18 cellular contexts compared by ENCODE assay signal in the genomic region with DNA sequence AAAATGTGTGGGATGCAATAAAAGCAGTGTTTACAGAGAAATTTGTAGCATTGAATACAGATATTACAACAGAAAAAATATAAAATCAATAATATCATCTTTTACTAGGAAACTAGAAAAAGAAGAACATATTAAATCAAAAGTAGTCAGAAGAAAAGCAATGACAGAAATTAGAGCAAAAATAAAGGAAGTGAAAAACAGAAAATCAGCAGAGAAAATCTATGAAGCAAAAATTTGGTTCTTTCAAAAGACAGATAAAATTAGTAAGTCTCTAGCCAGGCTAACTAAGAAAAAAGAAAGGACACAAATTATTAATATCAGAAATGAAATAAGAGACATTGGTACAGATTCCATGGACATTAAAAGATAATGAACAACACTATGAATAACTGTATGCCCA.
"Had no signal": no experiment of that assay in that cellular context is flagged by ENCODE, and none has a peak within 500 bp of the region (broad histone marks: within the 10 kb centered on the region; RNA-seq: fewer than 3 reads in every experiment).

No MANE protein-coding gene starts in this region.

- H3K36me3 Mint-ChIP-seq: neural progenitor cell had no signal

- ATAC-seq: esophagus mucosa; left lobe of liver; natural killer cell treated with Interleukin-12 subunit alpha and Interleukin-12 subunit beta and Interleukin-15 and Interleukin-18, amount 100 ng/mL, for 72 hours; stimulated activated naive CD8-positive, alpha-beta T cell treated with anti-CD3 and anti-CD28 coated beads, Interleukin-15, Interleukin-2, amounts not matched to agents 100 U/mL and 50 U/mL, for 24 hours had no signal

- H3K27ac Mint-ChIP-seq: natural killer cell treated with Interleukin-12 subunit alpha and Interleukin-12 subunit beta and Interleukin-15 and Interleukin-18, amount 100 ng/mL, for 72 hours; neural progenitor cell had no signal

- FAIRE-seq: endometrium, frontal cortex had no signal

- H3K4me3 Mint-ChIP-seq: natural killer cell treated with Interleukin-12 subunit alpha and Interleukin-12 subunit beta and Interleukin-15 and Interleukin-18, amount 100 ng/mL, for 72 hours; neural progenitor cell had no signal

- DNase-seq: effector memory CD4-positive, alpha-beta T cell; glutamatergic neuron; islet precursor cell; mammary epithelial cell; nucleus accumbens; ovary; sigmoid colon; stimulated activated CD4-positive, alpha-beta T cell treated with anti-CD3 and anti-CD28 coated beads, Interleukin-2, amount 100 ng/mL, for 24 hours; stimulated activated naive CD8-positive, alpha-beta T cell treated with anti-CD3 and anti-CD28 coated beads, Interleukin-15, Interleukin-2, amounts not matched to agents 100 U/mL and 50 U/mL, for 24 hours; tibial artery; upper lobe of left lung; uterus had no signal

- H3K4me1 Mint-ChIP-seq: neural progenitor cell had no signal
